In the genomic region with DNA sequence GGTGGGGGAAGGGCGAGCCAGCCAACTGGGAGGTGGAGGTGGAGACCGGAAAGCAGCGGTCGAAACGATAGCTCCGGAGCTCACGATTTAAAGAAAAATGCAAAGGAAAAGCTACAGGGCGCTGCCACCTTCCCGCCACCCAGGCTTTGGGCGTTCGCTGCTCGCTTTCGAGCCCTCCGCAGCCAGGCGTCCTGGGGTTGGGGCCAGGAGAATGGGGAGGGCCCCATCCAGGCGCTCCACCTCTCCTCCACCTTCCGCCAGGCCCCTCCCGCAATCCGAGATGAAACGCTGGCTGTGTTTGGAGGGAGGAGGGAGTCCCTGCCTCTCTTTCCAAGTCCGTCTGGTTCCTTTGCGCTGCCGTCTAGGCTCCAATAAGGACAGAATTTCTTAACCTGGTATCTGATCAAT, we compare ENCODE assay signal across 8 cellular contexts.
A peak's percentile ranks its signal among the peaks of the same experiment; 100 is the strongest.
DNase-seq lines count a peak whose midpoint lies in the region; ATAC-seq and TF ChIP-seq lines count a peak whose summit lies in the region.

No MANE protein-coding gene starts in this region.

- peaks cover 9% of the 10 kb centered on the region for H3K4me1 ChIP-seq in rectal smooth muscle tissue (ENCODE audit: control insufficient read depth, insufficient read depth, low read length)

- peak; percentile 33 for ATAC-seq in activated naive CD8-positive, alpha-beta T cell treated with anti-CD3 and anti-CD28 coated beads, Interleukin-2, amount 50 U/mL, for 24 hours

- no peak for TF ChIP-seq CTCF in HFF-Myc (IDR thresholded peaks at IDR 0.05; ENCODE audit: low read depth, low read length, missing control alignments)

- H3K4me1 Mint-ChIP-seq in activated naive CD8-positive, alpha-beta T cell treated with anti-CD3 and anti-CD28 coated beads, Interleukin-2, amount 50 U/mL, for 24 hours, result peaks cover 24% of the 10 kb centered on the region

- no peaks in the 10 kb centered on the region for H3K9me3 Mint-ChIP-seq in activated naive CD8-positive, alpha-beta T cell treated with anti-CD3 and anti-CD28 coated beads, Interleukin-2, amount 50 U/mL, for 24 hours

- H3K27ac ChIP-seq in rectal smooth muscle tissue (ENCODE audit: low read depth, low read length), result peak overlapping the region; percentile 18

- no peak overlapping the region for H3K9ac ChIP-seq in rectal smooth muscle tissue (ENCODE audit: low read length)

- peak; percentile 77 to 91 (median 84) for DNase-seq in NCI-H1417 (lab: John Stamatoyannopoulos, UW)
- no peak for DNase-seq in NCI-H1417 treated with DMSO at 0.1 percent for 48 hours (lab: John Stamatoyannopoulos, UW)
- DNase-seq in HFF-Myc (ENCODE audit: extremely low read depth, low read depth), result no peak
- peak; percentile 81 for DNase-seq in NCI-H446 treated with DMSO at 0.1 percent for 48 hours (lab: John Stamatoyannopoulos, UW)
- DNase-seq in activated naive CD8-positive, alpha-beta T cell treated with anti-CD3 and anti-CD28 coated beads, Interleukin-2, amount 50 U/mL, for 24 hours, result no peak
- DNase-seq in hypothalamus (lab: John Stamatoyannopoulos, UW), result peak in 26 of 51 donors; percentile 7 to 72 (median 46)
- no peak for DNase-seq in effector CD4-positive, alpha-beta T cell

- no peaks in the 10 kb centered on the region for H3K36me3 ChIP-seq in rectal smooth muscle tissue (ENCODE audit: control insufficient read depth, insufficient read depth, low read length)

- H3K36me3 Mint-ChIP-seq in activated naive CD8-positive, alpha-beta T cell treated with anti-CD3 and anti-CD28 coated beads, Interleukin-2, amount 50 U/mL, for 24 hours (ENCODE audit: low read depth), result peaks cover 5% of the 10 kb centered on the region

- no peaks in the 10 kb centered on the region for H3K27me3 ChIP-seq in rectal smooth muscle tissue (ENCODE audit: control insufficient read depth, insufficient read depth, low read length)

- peak overlapping the region; percentile 32 for H3K27ac Mint-ChIP-seq in activated naive CD8-positive, alpha-beta T cell treated with anti-CD3 and anti-CD28 coated beads, Interleukin-2, amount 50 U/mL, for 24 hours

- H3K27me3 Mint-ChIP-seq in activated naive CD8-positive, alpha-beta T cell treated with anti-CD3 and anti-CD28 coated beads, Interleukin-2, amount 50 U/mL, for 24 hours, result peaks cover 51% of the 10 kb centered on the region

- H3K4me3 ChIP-seq in HFF-Myc (replicated peaks; ENCODE audit: low read depth, low read length) (peak overlapping the region; percentile 44), rectal smooth muscle tissue (ENCODE audit: low read length) (peak overlapping the region; percentile 71)

- H3K4me3 Mint-ChIP-seq in activated naive CD8-positive, alpha-beta T cell treated with anti-CD3 and anti-CD28 coated beads, Interleukin-2, amount 50 U/mL, for 24 hours, result peak overlapping the region; percentile 85

Comparison
In these comparisons a context has a peak if more than half of its experiments do, and no peak if none do; other contexts are left out.
1. DNase-seq: peak in NCI-H1417 (3 of 3), NCI-H446 treated with DMSO at 0.1 percent for 48 hours (single experiment) and hypothalamus (26 of 51); none in NCI-H1417 treated with DMSO at 0.1 percent for 48 hours (single experiment), HFF-Myc (single experiment), activated naive CD8-positive, alpha-beta T cell treated with anti-CD3 and anti-CD28 coated beads, Interleukin-2, amount 50 U/mL, for 24 hours (single experiment) and effector CD4-positive, alpha-beta T cell (single experiment).